In the genomic region with DNA sequence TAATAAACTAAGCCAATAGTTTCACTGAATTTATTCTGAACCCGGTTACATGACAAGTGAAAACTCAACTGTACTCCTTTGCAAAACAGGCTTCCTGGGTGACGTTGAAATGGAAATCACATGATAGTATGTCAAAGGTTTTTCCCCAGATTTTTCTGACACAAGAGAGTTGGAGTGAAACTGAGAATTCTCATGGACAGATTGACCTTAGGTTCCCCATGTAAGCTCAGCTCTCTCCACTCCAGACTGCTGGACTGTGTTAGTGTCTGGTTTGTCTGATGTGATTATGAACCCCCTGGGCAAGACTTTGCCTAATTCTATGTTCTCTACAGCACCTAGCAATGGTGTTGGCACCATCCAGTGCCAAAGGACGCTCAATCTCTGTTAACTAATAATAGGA, we compare ENCODE assay signal across 13 cellular contexts.
DNase-seq lines count a peak whose midpoint lies in the region; ATAC-seq and TF ChIP-seq lines count a peak whose summit lies in the region.
"Had no signal": no experiment of that assay in that cellular context is flagged by ENCODE, and none has a peak within 500 bp of the region (broad histone marks: within the 10 kb centered on the region; RNA-seq: fewer than 3 reads in every experiment).

No MANE protein-coding gene starts in this region.

- H3K27ac ChIP-seq in tibial nerve = no peak overlapping the region
- H3K27ac ChIP-seq in caudate nucleus (ENCODE audit: low read depth, low read length) = no peak overlapping the region
- H3K27ac ChIP-seq: suprapubic skin had no signal

- no peaks in the 10 kb centered on the region for H3K9me3 Mint-ChIP-seq in activated T-helper 2 cell treated with anti-CD3 and anti-CD28 coated beads, Interferon-gamma antibody, Interleukin-2, Interleukin-4, amounts not matched to agents 10 μg/mL and 5 μg/mL and 100 μg/mL, durations not matched to agents 14 hours and 24 hours and 36 hours

- no peak overlapping the region for H3K4me3 Mint-ChIP-seq in activated T-helper 2 cell treated with anti-CD3 and anti-CD28 coated beads, Interferon-gamma antibody, Interleukin-2, Interleukin-4, amounts not matched to agents 10 μg/mL and 5 μg/mL and 100 μg/mL, durations not matched to agents 14 hours and 24 hours and 36 hours (ENCODE audit: low read depth)
- H3K4me3 Mint-ChIP-seq: immature natural killer cell had no signal

- POLR2A ChIA-PET in GM10248 (lab: Yijun Ruan, JAX) = interaction anchor here (0.8 kb wide), 1 partner anchor 12 kb away, joined by 3 read pairs; no protein-coding TSS in a partner anchor

- 75 to 80% methylated on average over 3 of the region's 3 CpGs for WGBS in tibial nerve, 2 donors

- no peak for TF ChIP-seq CTCF in GM10248 (IDR thresholded peaks at IDR 0.05; ENCODE audit: control extremely low read depth, extremely low read depth, low read depth, missing control alignments)
- TF ChIP-seq CTCF in tibial nerve (IDR thresholded peaks at IDR 0.05) = no peak

- no peaks in the 10 kb centered on the region for H3K27me3 Mint-ChIP-seq in activated T-helper 2 cell treated with anti-CD3 and anti-CD28 coated beads, Interferon-gamma antibody, Interleukin-2, Interleukin-4, amounts not matched to agents 10 μg/mL and 5 μg/mL and 100 μg/mL, durations not matched to agents 14 hours and 24 hours and 36 hours (ENCODE audit: low read depth)

- H3K27me3 ChIP-seq in tibial nerve = no peaks in the 10 kb centered on the region
- H3K27me3 ChIP-seq: suprapubic skin had no signal

- H3K36me3 Mint-ChIP-seq in activated T-helper 2 cell treated with anti-CD3 and anti-CD28 coated beads, Interferon-gamma antibody, Interleukin-2, Interleukin-4, amounts not matched to agents 10 μg/mL and 5 μg/mL and 100 μg/mL, durations not matched to agents 14 hours and 24 hours and 36 hours (ENCODE audit: low read depth) = no peaks in the 10 kb centered on the region
- H3K36me3 Mint-ChIP-seq: immature natural killer cell had no signal

- no peak for TF ChIP-seq EP300 in tibial nerve (IDR thresholded peaks at IDR 0.05)

- intact Hi-C loops in activated T-helper 2 cell treated with anti-CD3 and anti-CD28 coated beads, Interferon-gamma antibody, Interleukin-2, Interleukin-4, amounts not matched to agents 10 μg/mL and 5 μg/mL and 100 μg/mL, durations not matched to agents 14 hours and 24 hours and 36 hours (cut with micrococcal nuclease) = no loop called here

- peak; percentile 65 for ATAC-seq in GM19397 (IDR thresholded peaks at IDR 0.05; ENCODE audit: unreplicated experiment)
- ATAC-seq in HG02840 (IDR thresholded peaks at IDR 0.05; ENCODE audit: low FRiP score, unreplicated experiment) = peak; percentile 54
- peak; percentile 65 for ATAC-seq in HG03520 (IDR thresholded peaks at IDR 0.05; ENCODE audit: unreplicated experiment)

- DNase-seq in GM10248 (ENCODE audit: extremely low spot score) (peak; percentile 47), tibial nerve (ENCODE audit: low spot score in 2 of 2) (no peak), caudate nucleus (lab: John Stamatoyannopoulos, UW) (no peak), inferior parietal cortex (ENCODE audit: extremely low spot score) (no peak)
- no peak for DNase-seq in activated T-helper 2 cell treated with anti-CD3 and anti-CD28 coated beads, Interferon-gamma antibody, Interleukin-2, Interleukin-4, amounts not matched to agents 10 μg/mL and 5 μg/mL and 100 μg/mL, durations not matched to agents 14 hours and 24 hours and 36 hours (ENCODE audit: low spot score)
- DNase-seq: DMS79 treated with DMSO at 0.1 percent for 48 hours, immature natural killer cell, T-helper 1 cell had no signal

- no peaks in the 10 kb centered on the region for H3K4me1 ChIP-seq in tibial nerve
- H3K4me1 ChIP-seq: HAP-1, suprapubic skin had no signal

- TF ChIP-seq POLR2A in tibial nerve (IDR thresholded peaks at IDR 0.05) = no peak

- CTCF ChIA-PET in GM10248 (lab: Yijun Ruan, JAX) = interaction anchor here (1.2 to 2.1 kb wide), 5 partner anchors 9 to 806 kb away, joined by 3 to 9 read pairs (median 4); no protein-coding TSS in a partner anchor

- H3K36me3 ChIP-seq in tibial nerve = no peaks in the 10 kb centered on the region
- H3K36me3 ChIP-seq: HAP-1, suprapubic skin had no signal

- H3K27ac Mint-ChIP-seq in activated T-helper 2 cell treated with anti-CD3 and anti-CD28 coated beads, Interferon-gamma antibody, Interleukin-2, Interleukin-4, amounts not matched to agents 10 μg/mL and 5 μg/mL and 100 μg/mL, durations not matched to agents 14 hours and 24 hours and 36 hours = no peak overlapping the region
- H3K27ac Mint-ChIP-seq: immature natural killer cell had no signal

- no peaks in the 10 kb centered on the region for H3K9me3 ChIP-seq in tibial nerve
- H3K9me3 ChIP-seq: HAP-1, suprapubic skin had no signal

- no peak overlapping the region for H3K4me3 ChIP-seq in tibial nerve
- H3K4me3 ChIP-seq: HAP-1, suprapubic skin had no signal

- H3K4me1 Mint-ChIP-seq in activated T-helper 2 cell treated with anti-CD3 and anti-CD28 coated beads, Interferon-gamma antibody, Interleukin-2, Interleukin-4, amounts not matched to agents 10 μg/mL and 5 μg/mL and 100 μg/mL, durations not matched to agents 14 hours and 24 hours and 36 hours (ENCODE audit: low read depth) = no peaks in the 10 kb centered on the region
- H3K4me1 Mint-ChIP-seq: immature natural killer cell had no signal
